Comparison of ENCODE assay signal across 22 cellular contexts in the genomic region with DNA sequence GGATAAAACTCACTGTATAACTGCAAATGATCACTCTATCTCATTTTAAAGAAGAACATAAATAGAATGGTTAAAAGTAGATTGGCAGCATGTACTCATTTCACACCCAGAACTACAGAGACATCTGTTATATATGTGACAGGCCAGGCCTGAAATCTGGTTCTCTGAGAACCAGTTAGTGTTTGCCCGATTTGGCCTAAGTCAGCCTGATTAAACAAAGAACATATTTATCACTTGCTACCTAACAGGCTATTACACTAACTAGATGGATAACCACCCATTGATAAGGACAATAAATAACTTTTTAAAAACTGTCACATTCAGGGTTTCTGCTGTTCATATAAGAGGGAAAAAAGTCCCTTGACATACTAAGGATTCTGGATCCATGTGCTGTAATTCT.
"Had no signal": no experiment of that assay in that cellular context is flagged by ENCODE, and none has a peak within 500 bp of the region (broad histone marks: within the 10 kb centered on the region; RNA-seq: fewer than 3 reads in every experiment).

No MANE protein-coding gene starts in this region.

- ATAC-seq: HepG2 had no signal

- DNase-seq: IMR-90, Karpas-422, KG1, MG63, NCI-H1092 treated with DMSO at 0.1 percent for 48 hours, NCI-H146, NCI-H187 treated with DMSO at 0.1 percent for 48 hours, NCI-H2029 treated with DMSO at 0.1 percent for 48 hours, NCI-H2171, NCI-H226, NCI-H446, NCI-H510A, NCI-H524 treated with DMSO at 0.1 percent for 48 hours, NCI-H69, NCI-H774, Right ventricle myocardium superior, RPMI8226, SIG-M5, SW 1271 had no signal

- H3K4me1 ChIP-seq: SJSA1 had no signal

- H3K9me3 ChIP-seq: MG63, SJSA1 had no signal

- H3K27ac ChIP-seq: SJSA1, SK-N-MC had no signal

- H3K36me3 ChIP-seq: MG63, SJSA1 had no signal

- H3K27me3 ChIP-seq: MG63, SJSA1 had no signal

- H3K4me3 ChIP-seq: MG63, SJSA1, SK-N-MC had no signal
